24 cellular contexts compared by ENCODE assay signal in genomic region chr7:20362574-20363253, GRCh38.
"Had no signal": no experiment of that assay in that cellular context is flagged by ENCODE, and none has a peak within 500 bp of the region (broad histone marks: within the 10 kb centered on the region; RNA-seq: fewer than 3 reads in every experiment).

No MANE protein-coding gene starts in this region.

- H3K4me3 ChIP-seq: colonic mucosa, heart right ventricle, lung, neural progenitor cell, ovary, right atrium auricular region, sigmoid colon, skin epidermis, testis, tibial nerve, upper lobe of right lung had no signal

- H3K4me2 ChIP-seq: neural progenitor cell had no signal

- H3K9me3 ChIP-seq: colonic mucosa, heart right ventricle, ovary, right atrium auricular region, sigmoid colon, testis, tibial nerve, upper lobe of right lung had no signal

- H3K9me3 Mint-ChIP-seq: stimulated activated naive B cell treated with anti-CD40 and anti-IgM and Interleukin-4, amounts not matched to agents 10 μg/mL and 1 μg/mL and 100 μg/mL, for 72 hours; stimulated activated naive CD8-positive, alpha-beta T cell treated with anti-CD3 and anti-CD28 coated beads, Interleukin-15, amount 100 ng/mL, for 72 hours had no signal

- H3K27me3 Mint-ChIP-seq: stimulated activated naive CD8-positive, alpha-beta T cell treated with anti-CD3 and anti-CD28 coated beads, Interleukin-15, amount 100 ng/mL, for 72 hours had no signal

- H3K27me3 ChIP-seq: colonic mucosa, heart right ventricle, neural progenitor cell, ovary, right atrium auricular region, sigmoid colon, testis, tibial nerve, upper lobe of right lung had no signal

- DNase-seq: colonic mucosa; dermis blood vessel endothelial cell; heart right ventricle; immature natural killer cell; left colon; left ventricle myocardium superior; mesenchymal stem cell; midbrain; nucleus accumbens; ovary; sigmoid colon; stimulated activated CD4-positive, alpha-beta T cell treated with anti-CD3 and anti-CD28 coated beads, Interleukin-2, amount 100 ng/mL, for 24 hours; stimulated activated CD4-positive, alpha-beta T cell treated with anti-CD3 and anti-CD28 coated beads, Interleukin-4, amount 100 ng/mL, for 4 hours; stimulated activated naive B cell treated with anti-CD40 and anti-IgM and Interleukin-4, amounts not matched to agents 10 μg/mL and 1 μg/mL and 100 μg/mL, for 72 hours; stimulated activated naive CD8-positive, alpha-beta T cell treated with anti-CD3 and anti-CD28 coated beads, Interleukin-15, amount 100 ng/mL, for 72 hours; testis; upper lobe of right lung had no signal

- H2AFZ ChIP-seq: neural progenitor cell had no signal

- H3K27ac Mint-ChIP-seq: immature natural killer cell; natural killer cell treated with Interleukin-12 subunit alpha and Interleukin-12 subunit beta and Interleukin-15 and Interleukin-18, amount 100 ng/mL, for 72 hours; neural progenitor cell; stimulated activated naive B cell treated with anti-CD40 and anti-IgM and Interleukin-4, amounts not matched to agents 10 μg/mL and 1 μg/mL and 100 μg/mL, for 72 hours; stimulated activated naive CD8-positive, alpha-beta T cell treated with anti-CD3 and anti-CD28 coated beads, Interleukin-15, amount 100 ng/mL, for 72 hours had no signal

- H3K9ac ChIP-seq: neural progenitor cell had no signal

- H3K36me3 Mint-ChIP-seq: immature natural killer cell; natural killer cell treated with Interleukin-12 subunit alpha and Interleukin-12 subunit beta and Interleukin-15 and Interleukin-18, amount 100 ng/mL, for 72 hours; stimulated activated naive B cell treated with anti-CD40 and anti-IgM and Interleukin-4, amounts not matched to agents 10 μg/mL and 1 μg/mL and 100 μg/mL, for 72 hours had no signal

- ATAC-seq: heart right ventricle; left colon; left ventricle myocardium superior; natural killer cell treated with Interleukin-12 subunit alpha and Interleukin-12 subunit beta and Interleukin-15 and Interleukin-18, amount 100 ng/mL, for 72 hours; stimulated activated naive B cell treated with anti-CD40 and anti-IgM and Interleukin-4, amounts not matched to agents 10 μg/mL and 1 μg/mL and 100 μg/mL, for 72 hours; stimulated activated naive CD8-positive, alpha-beta T cell treated with anti-CD3 and anti-CD28 coated beads, Interleukin-15, amount 100 ng/mL, for 72 hours; upper lobe of right lung had no signal

- H3K27ac ChIP-seq: colonic mucosa, heart right ventricle, neural progenitor cell, ovary, right atrium auricular region, sigmoid colon, skin epidermis, testis, upper lobe of right lung had no signal

- H3K36me3 ChIP-seq: colonic mucosa, heart right ventricle, neural progenitor cell, ovary, right atrium auricular region, upper lobe of right lung had no signal

- FAIRE-seq: frontal cortex had no signal

- H3K4me3 Mint-ChIP-seq: immature natural killer cell; natural killer cell treated with Interleukin-12 subunit alpha and Interleukin-12 subunit beta and Interleukin-15 and Interleukin-18, amount 100 ng/mL, for 72 hours; neural progenitor cell; stimulated activated naive B cell treated with anti-CD40 and anti-IgM and Interleukin-4, amounts not matched to agents 10 μg/mL and 1 μg/mL and 100 μg/mL, for 72 hours; stimulated activated naive CD8-positive, alpha-beta T cell treated with anti-CD3 and anti-CD28 coated beads, Interleukin-15, amount 100 ng/mL, for 72 hours had no signal

- H3K4me1 Mint-ChIP-seq: immature natural killer cell; stimulated activated naive B cell treated with anti-CD40 and anti-IgM and Interleukin-4, amounts not matched to agents 10 μg/mL and 1 μg/mL and 100 μg/mL, for 72 hours; stimulated activated naive CD8-positive, alpha-beta T cell treated with anti-CD3 and anti-CD28 coated beads, Interleukin-15, amount 100 ng/mL, for 72 hours had no signal

- H3K4me1 ChIP-seq: colonic mucosa, upper lobe of right lung had no signal
